2 cellular contexts compared by ENCODE assay signal in the genomic region with DNA sequence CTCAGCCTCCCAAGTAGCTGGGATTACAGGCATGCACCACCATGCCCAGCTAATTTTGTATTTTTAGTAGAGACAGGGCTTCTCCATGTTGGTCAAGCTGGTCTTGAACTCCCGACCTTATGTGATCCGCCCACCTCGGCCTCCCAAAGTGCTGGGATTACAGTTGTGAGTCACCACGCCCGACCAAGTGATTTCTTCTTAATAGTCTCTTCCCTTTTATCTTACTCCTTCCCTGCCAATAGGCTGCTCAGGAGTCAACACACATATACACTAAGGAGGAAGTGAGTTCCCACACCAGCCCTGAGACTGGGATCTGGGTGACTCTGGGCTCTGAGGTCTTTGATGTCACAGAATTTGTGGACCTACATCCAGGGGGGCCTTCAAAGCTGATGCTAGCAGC. TPM values are rescaled to one million over a fixed set of nuclear protein-coding genes. Genes with fewer than 3 reads are reported as not detected.
"Had no signal": no experiment of that assay in that cellular context is flagged by ENCODE, and none has a peak within 500 bp of the region (broad histone marks: within the 10 kb centered on the region; RNA-seq: fewer than 3 reads in every experiment).

No MANE protein-coding gene starts in this region.

RNA-seq across cellular contexts. Expression of gene PMEL, which starts 37.5 kb away (rescaled TPM):
- total RNA-seq: ascending aorta; T-helper 1 cell treated with Interleukin-12 subunit alpha and Interleukin-12 subunit beta and Interleukin-4 antibody, amounts not matched to agents 30 ng/mL and 1 ng/mL, for 36 hours had no signal
